In the genomic region with DNA sequence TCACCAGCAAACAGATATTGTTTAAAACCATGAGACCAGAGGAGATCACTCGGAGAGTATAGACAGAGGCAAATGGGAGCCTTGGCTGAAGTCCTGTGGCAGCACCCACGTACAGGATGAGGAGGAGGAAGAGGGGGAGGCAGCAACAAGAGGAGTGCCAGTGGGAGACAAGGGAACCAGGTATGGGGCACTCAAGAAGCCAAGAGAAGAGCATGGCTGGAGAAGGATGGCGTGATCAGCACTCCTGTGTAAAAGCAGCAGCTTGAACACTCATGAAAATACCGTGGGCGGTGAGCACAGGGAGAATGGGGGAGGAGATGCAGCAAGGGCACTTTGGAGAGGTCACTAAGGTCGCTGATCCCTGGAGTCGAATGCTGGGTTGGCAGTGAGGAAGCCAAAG, we compare ENCODE assay signal across 30 cellular contexts. TPM values are rescaled to one million over a fixed set of nuclear protein-coding genes. Genes with fewer than 3 reads are reported as not detected.
"Had no signal": no experiment of that assay in that cellular context is flagged by ENCODE, and none has a peak within 500 bp of the region (broad histone marks: within the 10 kb centered on the region; RNA-seq: fewer than 3 reads in every experiment).

No MANE protein-coding gene starts in this region.

- H3K36me3 Mint-ChIP-seq: natural killer cell, type B pancreatic cell had no signal

- H3K27me3 Mint-ChIP-seq: progenitor cell of endocrine pancreas had no signal

- H3K27ac Mint-ChIP-seq: memory B cell, natural killer cell, progenitor cell of endocrine pancreas, type B pancreatic cell had no signal

- H3K9me3 Mint-ChIP-seq: memory B cell, natural killer cell had no signal

- H3K27ac ChIP-seq: colonic mucosa, esophagus muscularis mucosa, foreskin keratinocyte, gastroesophageal sphincter, heart left ventricle, hepatocyte, neutrophil, parathyroid adenoma, testis, tibial artery had no signal

- ATAC-seq: foreskin keratinocyte, gastroesophageal sphincter, heart left ventricle, left lobe of liver, natural killer cell, sciatic nerve had no signal

- H3K4me3 Mint-ChIP-seq: memory B cell, natural killer cell, type B pancreatic cell had no signal

- DNase-seq: colonic mucosa; effector memory CD4-positive, alpha-beta T cell; foreskin keratinocyte; heart left ventricle; kidney; natural killer cell; stimulated activated CD4-positive, alpha-beta T cell treated with anti-CD3 and anti-CD28 coated beads, Interleukin-12 subunit alpha, Interleukin-12 subunit beta, amount 100 ng/mL, for 4 hours; stimulated activated CD4-positive, alpha-beta T cell treated with anti-CD3 and anti-CD28 coated beads, Interleukin-1b, Interleukin-23, amount 100 ng/mL, for 48 hours; stimulated activated CD4-positive, alpha-beta T cell treated with anti-CD3 and anti-CD28 coated beads, Interleukin-4, amount 100 ng/mL, for 1 hour; stimulated activated CD8-positive, alpha-beta memory T cell treated with anti-CD3 and anti-CD28 coated beads, Interleukin-4, amount 100 ng/mL, for 48 hours; stimulated activated naive CD4-positive, alpha-beta T cell; substantia nigra; testis; tibial artery had no signal

RNA-seq across cellular contexts. Expression of gene PRND, which starts 51.3 kb away (rescaled TPM):
- total RNA-seq: epithelial cell of proximal tubule, esophagus muscularis mucosa, fibroblast of lung, foreskin keratinocyte, gastroesophageal sphincter, kidney, left lobe of liver, natural killer cell, progenitor cell of endocrine pancreas, smooth muscle cell had no signal
- polyA plus RNA-seq: endothelial cell of umbilical vein, fibroblast of lung, foreskin keratinocyte, heart left ventricle, liver, neural cell, smooth muscle cell had no signal
